ENCODE assay signal across 21 cellular contexts in genomic region chr11:17778352-17778751, GRCh38. TPM values are rescaled to one million over a fixed set of nuclear protein-coding genes. Genes with fewer than 3 reads are reported as not detected.
DNase-seq lines count a peak whose midpoint lies in the region; ATAC-seq, FAIRE-seq and TF ChIP-seq lines count a peak whose summit lies in the region.
"Had no signal": no experiment of that assay in that cellular context is flagged by ENCODE, and none has a peak within 500 bp of the region (broad histone marks: within the 10 kb centered on the region; RNA-seq: fewer than 3 reads in every experiment).

No MANE protein-coding gene starts in this region.

- no peaks in the 10 kb centered on the region for H3K23me2 ChIP-seq in H1 (ENCODE audit: low read depth, low read length)

- no peak overlapping the region; a peak in 1 of 7 replicates for H3K9ac ChIP-seq in H1 (replicated peaks in 1 of 4; ENCODE audit: extremely low read depth in 1 of 4, low read depth in 3 of 4, low read length in 3 of 4)
- H3K9ac ChIP-seq: GM23248 had no signal

- no peak overlapping the region for H2BK20ac ChIP-seq in H1 (ENCODE audit: low read length)

- POLR2A ChIA-PET in H1 (lab: Charles Lee; ENCODE audit: partially characterized antibody), result no interaction called here

- H2BK120ac ChIP-seq in H1 (replicated peaks; ENCODE audit: low read depth, low read length), result no peak overlapping the region

- H3K23ac ChIP-seq in H1 (ENCODE audit: insufficient read length), result no peak overlapping the region

- peak overlapping the region; percentile 59 for H4K8ac ChIP-seq in H1 (ENCODE audit: extremely low read depth, insufficient read depth, low read length)

- H3K27ac Mint-ChIP-seq in nephron progenitor cell, result peak overlapping the region; percentile 61
- H3K27ac Mint-ChIP-seq: HFFc6 had no signal

- CTCF ChIA-PET in H1 (lab: Charles Lee; ENCODE audit: partially characterized antibody), result interaction anchor here (0.5 to 3.1 kb wide), 8 partner anchors 10 to 898 kb away, joined by 3 to 14 read pairs (median 3); no protein-coding TSS in a partner anchor

- no peak overlapping the region for H3K4me3 Mint-ChIP-seq in nephron progenitor cell
- H3K4me3 Mint-ChIP-seq: HFFc6 had no signal

- H3K9me3 Mint-ChIP-seq in nephron progenitor cell, result no peaks in the 10 kb centered on the region
- H3K9me3 Mint-ChIP-seq: CD4-positive, alpha-beta memory T cell; HFFc6 had no signal

- TF ChIP-seq EP300 in H1 (IDR thresholded peaks at IDR 0.05; ENCODE audit: borderline replicate concordance in 1 of 2, low read depth in 2 of 2, low read length in 2 of 2), result no peak

- no peak overlapping the region for H2BK5ac ChIP-seq in H1 (ENCODE audit: low read depth, low read length)

- H3K36me3 Mint-ChIP-seq in nephron progenitor cell (ENCODE audit: low read depth), result no peaks in the 10 kb centered on the region
- H3K36me3 Mint-ChIP-seq: CD4-positive, alpha-beta memory T cell had no signal

- WGBS in H1 (ENCODE audit: extremely low coverage in 1 of 2, insufficient coverage in 1 of 2, insufficient read length in 1 of 2, insufficient replicate concordance in 2 of 2, low coverage in 1 of 2, low lambda C conversion rate in 2 of 2, missing lambda C conversion rate in 1 of 2), 2 experiments, result 94% methylated on average over 4 of the region's 5 CpGs; no CpG with 5 or more reads in 1 of the 2 experiments
- WGBS in thyroid gland, 2 donors, result 93 to 96% methylated on average over 4 to 5 of the region's 5 CpGs

- no peak for ATAC-seq in GM18907 (IDR thresholded peaks at IDR 0.05; ENCODE audit: unreplicated experiment)

- no peaks in the 10 kb centered on the region for H3K79me1 ChIP-seq in H1 (ENCODE audit: low read depth, low read length)

- H3K18ac ChIP-seq in H1 (ENCODE audit: extremely low read depth, low read length), result no peak overlapping the region

- no peak overlapping the region for H3K4me2 ChIP-seq in H1 (ENCODE audit: insufficient read depth in 1 of 2, low read depth in 2 of 2, low read length in 2 of 2)

- no peak for DNase-seq in H1 (ENCODE audit: low read depth in 1 of 2, low spot score in 2 of 2)
- no peak for DNase-seq in nephron progenitor cell
- peak; percentile 63 for DNase-seq in posterior vena cava (ENCODE audit: low spot score)
- no peak for DNase-seq in HK-2 (ENCODE audit: unreplicated experiment)
- no peak for DNase-seq in thyroid gland
- DNase-seq: C1 segment of cervical spinal cord; Calu3; CD4-positive, alpha-beta memory T cell; COR-L47; DND-41; GM23248; HFFc6 had no signal

- H3K79me2 ChIP-seq in H1 (ENCODE audit: control insufficient read depth in 1 of 2, insufficient read depth in 2 of 2, low read length in 2 of 2), result no peaks in the 10 kb centered on the region

- TF ChIP-seq CTCF in H1 (IDR thresholded peaks at IDR 0.05; ENCODE audit: control extremely low read depth in 1 of 3, insufficient read depth in 1 of 3, low read depth in 1 of 3, low read length in 3 of 3), result no peak
- TF ChIP-seq CTCF in nephron progenitor cell (IDR thresholded peaks at IDR 0.05), result no peak
- no peak for TF ChIP-seq CTCF in thyroid gland (IDR thresholded peaks at IDR 0.05)

- H3K4ac ChIP-seq in H1 (replicated peaks; ENCODE audit: insufficient read length, low read depth, low read length), result no peak overlapping the region

- intact Hi-C loops in posterior vena cava (cut with DNase I) (no loop called here), thyroid gland (cut with DNase I) (no loop called here)

- TF ChIP-seq RAD21 in H1 (IDR thresholded peaks at IDR 0.05 in 1 of 2, conservative IDR thresholded peaks at IDR 0.05 in 1 of 2; ENCODE audit: low read depth in 2 of 2, low read length in 2 of 2), result no peak

- H4K5ac ChIP-seq in H1 (ENCODE audit: insufficient read length, low read depth, low read length), result no peak overlapping the region

- H3K27me3 ChIP-seq in H1 (replicated peaks in 1 of 4; ENCODE audit: control insufficient read depth in 3 of 4, extremely low read depth in 1 of 4, insufficient read depth in 3 of 4, low read length in 3 of 4), result no peaks in the 10 kb centered on the region
- H3K27me3 ChIP-seq in thyroid gland, result no peaks in the 10 kb centered on the region

- H4K91ac ChIP-seq in H1 (replicated peaks; ENCODE audit: insufficient read length, low read length), result no peak overlapping the region

- H2AFZ ChIP-seq in H1 (ENCODE audit: low read length), result no peak overlapping the region
- H2AFZ ChIP-seq: GM23248 had no signal

- H3K4me1 ChIP-seq in H1 (replicated peaks in 1 of 4; ENCODE audit: control insufficient read depth in 3 of 4, insufficient read depth in 4 of 4, low read length in 3 of 4) (no peaks in the 10 kb centered on the region), thyroid gland (no peaks in the 10 kb centered on the region)
- H3K4me1 ChIP-seq: HAP-1 had no signal

- H3K36me3 ChIP-seq in H1 (ENCODE audit: control insufficient read depth in 2 of 4, insufficient read depth in 4 of 4, low read length in 3 of 4) (no peaks in the 10 kb centered on the region), thyroid gland (no peaks in the 10 kb centered on the region)
- H3K36me3 ChIP-seq: HAP-1 had no signal

- no peak overlapping the region for H3K14ac ChIP-seq in H1 (ENCODE audit: insufficient read length)

- H3K56ac ChIP-seq in H1 (replicated peaks; ENCODE audit: insufficient read length, low read depth, low read length), result no peak overlapping the region

- H4K20me1 ChIP-seq in H1 (replicated peaks in 1 of 2; ENCODE audit: control insufficient read depth in 1 of 2, insufficient read depth in 2 of 2, low read length in 2 of 2), result peaks cover 0 to 2% of the 10 kb centered on the region in 2 experiments

- no peak overlapping the region; the same call in 1 of the 2 replicates for H3K27ac ChIP-seq in H1 (ENCODE audit: low read depth, low read length)
- H3K27ac ChIP-seq in thyroid gland, result no peak overlapping the region
- H3K27ac ChIP-seq: GM23248 had no signal

- TF ChIP-seq POLR2A in H1 (IDR thresholded peaks at IDR 0.05; ENCODE audit: control extremely low read depth in 1 of 2, low read depth in 2 of 2, low read length in 2 of 2) (no peak), thyroid gland (IDR thresholded peaks at IDR 0.05) (no peak)

- no peak overlapping the region for H3K4me3 ChIP-seq in H1 (ENCODE audit: extremely low read depth in 1 of 4, insufficient read depth in 2 of 4, low read depth in 3 of 4, low read length in 4 of 4)
- H3K4me3 ChIP-seq in thyroid gland (replicated peaks in 1 of 3), result no peak overlapping the region
- H3K4me3 ChIP-seq: GM23248, HAP-1 had no signal

- H3K27me3 Mint-ChIP-seq in nephron progenitor cell (ENCODE audit: low read depth, poor library complexity), result peaks cover 16% of the 10 kb centered on the region
- H3K27me3 Mint-ChIP-seq: CD4-positive, alpha-beta memory T cell had no signal

- H2BK15ac ChIP-seq in H1 (ENCODE audit: low read length), result no peak overlapping the region

- H3K4me1 Mint-ChIP-seq in nephron progenitor cell, result peaks cover 19% of the 10 kb centered on the region
- H3K4me1 Mint-ChIP-seq: CD4-positive, alpha-beta memory T cell had no signal

- no peak overlapping the region for H2BK12ac ChIP-seq in H1 (ENCODE audit: low read depth, low read length)

- FAIRE-seq in H1 (lab: Jason Lieb, UNC), result no peak
- FAIRE-seq: G401.6, GM12892, GM19239 had no signal

- no peak overlapping the region for H2AK5ac ChIP-seq in H1 (ENCODE audit: low read depth, low read length)

- H3K9me3 ChIP-seq in H1 (ENCODE audit: insufficient read depth in 2 of 2, low read depth in 1 of 2, low read length in 1 of 2) (no peaks in the 10 kb centered on the region), thyroid gland (no peaks in the 10 kb centered on the region)
- H3K9me3 ChIP-seq: HAP-1 had no signal

TF ChIP-seq in H1, 55 proteins besides CTCF, POLR2A, EP300 and RAD21:
- TF ChIP-seq SIX5 (IDR thresholded peaks at IDR 0.05; ENCODE audit: low read depth, low read length) (no peak), CHD1 (IDR thresholded peaks at IDR 0.05; ENCODE audit: low read depth, low read length) (no peak), SIRT6 (IDR thresholded peaks at IDR 0.05; ENCODE audit: low read length) (no peak), SUZ12 (IDR thresholded peaks at IDR 0.05; ENCODE audit: low read length) (no peak), TAF1 (IDR thresholded peaks at IDR 0.05; ENCODE audit: low read depth, low read length) (no peak), POLR2AphosphoS5 (IDR thresholded peaks at IDR 0.05; ENCODE audit: low read depth, low read length) (no peak), SP1 (IDR thresholded peaks at IDR 0.05; ENCODE audit: low read depth, low read length) (no peak), CBX8 (IDR thresholded peaks at IDR 0.05; ENCODE audit: borderline replicate concordance, low read depth, low read length) (no peak), GTF2F1 (IDR thresholded peaks at IDR 0.05; ENCODE audit: borderline replicate concordance, low read depth, low read length) (no peak)

RNA-seq across cellular contexts. Expression of gene KCNC1, which starts 43.8 kb away (rescaled TPM):
- 0.19 and 0.26 TPM in 2 replicates for total RNA-seq in H1 (2021; fragmentation: NEBNext Ultra II Directional; extraction: Animal tissue kit (Norgen Biotek cat#: 25700))
- 0.08 and 0.11 TPM in 2 replicates for polyA plus RNA-seq in H1 (2011; rRNA removed)
- 0.13 TPM for polyA plus RNA-seq in H1 (2011; cell fraction: cytosol; rRNA removed)
- polyA plus RNA-seq in H1 (2011; cell fraction: nucleus; rRNA removed), result 0.17 TPM
- 0.16 to 0.52 TPM (median 0.34 TPM) in 4 replicates for polyA plus RNA-seq in H1 (2012, experiment 1 of 2)
- polyA plus RNA-seq in H1 (2012, experiment 2 of 2), result 0.22 TPM
- 0.04 TPM for polyA plus RNA-seq in H1 (2013, experiment 1 of 2)
- polyA plus RNA-seq in H1 (2013, experiment 2 of 2), result 0.04 TPM
- polyA minus RNA-seq in H1 (2011; rRNA and poly(A)+ RNA removed), result 0.09 and 0.49 TPM in 2 replicates
- polyA minus RNA-seq in H1 (2011; cell fraction: cytosol; rRNA and poly(A)+ RNA removed), result not detected
- polyA minus RNA-seq in H1 (2011; cell fraction: nucleus; rRNA and poly(A)+ RNA removed), result 0.20 TPM
- total RNA-seq in posterior vena cava, result not detected
- total RNA-seq in thyroid gland, result under 1 TPM in 2 of 4 donors, not detected in 2; under 0.01 to 0.73 TPM
- total RNA-seq: A172; CD4-positive, alpha-beta memory T cell; GM23248; H4; HFFc6 had no signal
- polyA plus RNA-seq: BJ, GM23248 had no signal

RNA-seq across cellular contexts. Expression of gene MYOD1, which starts 59.0 kb away (rescaled TPM):
- not detected in 2 replicates for total RNA-seq in H1 (2021; fragmentation: NEBNext Ultra II Directional; extraction: Animal tissue kit (Norgen Biotek cat#: 25700))
- polyA plus RNA-seq in H1 (2011; rRNA removed), result 0.06 TPM in 1 of 2 replicates, not detected in the other
- not detected for polyA plus RNA-seq in H1 (2011; cell fraction: cytosol; rRNA removed)
- polyA plus RNA-seq in H1 (2011; cell fraction: nucleus; rRNA removed), result not detected
- not detected in 4 replicates for polyA plus RNA-seq in H1 (2012, experiment 1 of 2)
- not detected for polyA plus RNA-seq in H1 (2012, experiment 2 of 2)
- not detected for polyA plus RNA-seq in H1 (2013, experiment 1 of 2)
- not detected for polyA plus RNA-seq in H1 (2013, experiment 2 of 2)
- not detected in 2 replicates for polyA minus RNA-seq in H1 (2011; rRNA and poly(A)+ RNA removed)
- not detected for polyA minus RNA-seq in H1 (2011; cell fraction: cytosol; rRNA and poly(A)+ RNA removed)
- polyA minus RNA-seq in H1 (2011; cell fraction: nucleus; rRNA and poly(A)+ RNA removed), result not detected
- total RNA-seq in posterior vena cava (not detected), thyroid gland (not detected)
- total RNA-seq: A172; A673; Calu3; CD4-positive, alpha-beta memory T cell; GM23248; H4; HFFc6 had no signal
- polyA plus RNA-seq: BJ; CD4-positive, alpha-beta memory T cell; GM23248 had no signal
